22 cellular contexts compared by ENCODE assay signal in the genomic region with DNA sequence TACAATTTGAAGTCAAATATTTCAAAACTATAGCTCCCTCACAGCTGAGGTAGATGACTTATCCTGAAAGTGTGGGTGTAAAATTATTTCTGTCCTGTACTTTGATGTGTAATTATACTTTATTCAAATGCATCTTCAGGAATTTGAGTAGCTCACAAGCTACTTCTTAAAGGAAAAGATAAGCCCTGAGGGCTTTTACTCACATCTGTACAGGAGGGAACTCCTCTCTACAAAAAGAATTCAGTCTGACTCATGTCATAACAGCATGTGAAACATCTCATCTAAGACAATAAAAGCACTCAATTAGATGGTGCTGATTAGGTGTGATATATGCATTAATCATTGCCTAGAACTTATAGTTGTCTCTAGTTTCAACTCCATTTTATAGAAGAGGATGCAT.
DNase-seq lines count a peak whose midpoint lies in the region; ATAC-seq, FAIRE-seq and TF ChIP-seq lines count a peak whose summit lies in the region.
"Had no signal": no experiment of that assay in that cellular context is flagged by ENCODE, and none has a peak within 500 bp of the region (broad histone marks: within the 10 kb centered on the region; RNA-seq: fewer than 3 reads in every experiment).

No MANE protein-coding gene starts in this region.

- no peak for TF ChIP-seq CTCF in keratinocyte (optimal IDR thresholded peaks at IDR 0.05 in 1 of 3, IDR thresholded peaks at IDR 0.05 in 1 of 3, conservative IDR thresholded peaks at IDR 0.05 in 1 of 3; ENCODE audit: extremely low read depth in 1 of 3, insufficient read depth in 2 of 3, low read length in 3 of 3)

- H3K36me3 Mint-ChIP-seq in stimulated activated naive B cell treated with anti-CD40 and anti-IgM and Interleukin-4, amounts not matched to agents 10 μg/mL and 1 μg/mL and 100 μg/mL, for 72 hours, result no peaks in the 10 kb centered on the region
- H3K36me3 Mint-ChIP-seq: CD4-positive, alpha-beta memory T cell; IgD-negative memory B cell had no signal

- H3K27ac ChIP-seq in GM23248 (no peak overlapping the region), keratinocyte (ENCODE audit: control insufficient read depth, insufficient read depth, low read length) (no peak overlapping the region)
- H3K27ac ChIP-seq: BLaER1 treated with 17β-estradiol and CSF1 and Interleukin-3, amounts not matched to agents 10 nM and 100 nM had no signal

- H3K36me3 ChIP-seq in GM23248 (ENCODE audit: low read depth) (no peaks in the 10 kb centered on the region), keratinocyte (ENCODE audit: control insufficient read depth in 2 of 2, extremely low read depth in 1 of 2, insufficient read depth in 2 of 2, low read length in 2 of 2) (no peaks in the 10 kb centered on the region)
- H3K36me3 ChIP-seq: BLaER1 treated with 17β-estradiol and CSF1 and Interleukin-3, amounts not matched to agents 10 nM and 100 nM had no signal

- no peaks in the 10 kb centered on the region for H3K27me3 Mint-ChIP-seq in stimulated activated naive B cell treated with anti-CD40 and anti-IgM and Interleukin-4, amounts not matched to agents 10 μg/mL and 1 μg/mL and 100 μg/mL, for 72 hours
- H3K27me3 Mint-ChIP-seq: CD4-positive, alpha-beta memory T cell; IgD-negative memory B cell had no signal

- no peaks in the 10 kb centered on the region for H3K9me2 ChIP-seq in GM23248 (ENCODE audit: insufficient read depth)

- H3K4me2 ChIP-seq in GM23248 (ENCODE audit: unreplicated experiment) (no peak overlapping the region), keratinocyte (ENCODE audit: control insufficient read depth, extremely low read depth, insufficient read depth, low read depth, low read length) (no peak overlapping the region)
- H3K4me2 ChIP-seq: BLaER1 treated with 17β-estradiol and CSF1 and Interleukin-3, amounts not matched to agents 10 nM and 100 nM had no signal

- no peaks in the 10 kb centered on the region for H3K9me3 ChIP-seq in GM23248 (ENCODE audit: low read depth)
- peaks cover 7% of the 10 kb centered on the region for H3K9me3 ChIP-seq in keratinocyte (ENCODE audit: control insufficient read depth, low read depth, low read length)
- H3K9me3 ChIP-seq: BLaER1 treated with 17β-estradiol and CSF1 and Interleukin-3, amounts not matched to agents 10 nM and 100 nM; Caco-2 had no signal

- H2AFZ ChIP-seq in GM23248 (no peak overlapping the region), keratinocyte (ENCODE audit: control insufficient read depth, low read length) (no peak overlapping the region)

- H3K9me1 ChIP-seq in keratinocyte (ENCODE audit: control insufficient read depth, extremely low read depth, insufficient read depth, low read length), result no peaks in the 10 kb centered on the region

- H3K9ac ChIP-seq in GM23248 (no peak overlapping the region), keratinocyte (ENCODE audit: control insufficient read depth, extremely low read depth, insufficient read depth, low read length) (no peak overlapping the region)
- H3K9ac ChIP-seq: BLaER1 treated with 17β-estradiol and CSF1 and Interleukin-3, amounts not matched to agents 10 nM and 100 nM had no signal

- dilution Hi-C loops in keratinocyte (cut with MboI; ENCODE audit: extremely low pct_ligation_motif_present, low sequenced_read_pairs), result no loop called here

- no peaks in the 10 kb centered on the region for H3K4me1 ChIP-seq in GM23248 (ENCODE audit: insufficient read depth)
- H3K4me1 ChIP-seq in keratinocyte (ENCODE audit: control insufficient read depth, extremely low read depth, insufficient read depth, low read length), result peaks cover 6% of the 10 kb centered on the region
- H3K4me1 ChIP-seq: BLaER1 treated with 17β-estradiol and CSF1 and Interleukin-3, amounts not matched to agents 10 nM and 100 nM; Caco-2 had no signal

- H3K27ac Mint-ChIP-seq in stimulated activated naive B cell treated with anti-CD40 and anti-IgM and Interleukin-4, amounts not matched to agents 10 μg/mL and 1 μg/mL and 100 μg/mL, for 72 hours, result no peak overlapping the region
- H3K27ac Mint-ChIP-seq: CD4-positive, alpha-beta memory T cell; H9; IgD-negative memory B cell; T-helper 1 cell treated with Interleukin-12 subunit alpha and Interleukin-12 subunit beta and Interleukin-4 antibody, amounts not matched to agents 30 μg/mL and 1 μg/mL, for 36 hours had no signal

- H3K4me3 ChIP-seq in GM23248, result no peak overlapping the region
- H3K4me3 ChIP-seq in keratinocyte (ENCODE audit: control insufficient read depth in 2 of 3, extremely low read depth in 1 of 3, insufficient read depth in 2 of 3, low read depth in 1 of 3, low read length in 3 of 3), result no peak overlapping the region
- H3K4me3 ChIP-seq: BLaER1 treated with 17β-estradiol and CSF1 and Interleukin-3, amounts not matched to agents 10 nM and 100 nM had no signal

- DNase-seq in GM23248, result peak; percentile 50
- DNase-seq in NCI-H226, result peak; percentile 13
- peak; percentile 9 for DNase-seq in amniotic epithelial cell (ENCODE audit: low read depth)
- DNase-seq in keratinocyte (ENCODE audit: low read depth, low spot score), result peak; percentile 21
- no peak for DNase-seq in stimulated activated naive B cell treated with anti-CD40 and anti-IgM and Interleukin-4, amounts not matched to agents 10 μg/mL and 1 μg/mL and 100 μg/mL, for 72 hours
- DNase-seq in NCI-H1436 (lab: John Stamatoyannopoulos, UW), result no peak
- DNase-seq in NOMO-1 treated with DMSO at 0.1 percent for 48 hours (lab: John Stamatoyannopoulos, UW; ENCODE audit: unreplicated experiment), result no peak
- DNase-seq: ACHN; Caco-2; CD4-positive, alpha-beta memory T cell; DMS 273 treated with DMSO at 0.1 percent for 48 hours; DMS79 treated with DMSO at 0.1 percent for 48 hours; H9; NCI-H1694 treated with DMSO at 0.1 percent for 48 hours; NCI-H748 treated with DMSO at 0.1 percent for 48 hours; Right ventricle myocardium superior had no signal

- H4K20me1 ChIP-seq in GM23248 (ENCODE audit: insufficient read depth), result no peaks in the 10 kb centered on the region
- H4K20me1 ChIP-seq in keratinocyte (ENCODE audit: control insufficient read depth, extremely low read depth, insufficient read depth, low read length), result no peaks in the 10 kb centered on the region
- H4K20me1 ChIP-seq: BLaER1 treated with 17β-estradiol and CSF1 and Interleukin-3, amounts not matched to agents 10 nM and 100 nM had no signal

- no peaks in the 10 kb centered on the region for H3K4me1 Mint-ChIP-seq in stimulated activated naive B cell treated with anti-CD40 and anti-IgM and Interleukin-4, amounts not matched to agents 10 μg/mL and 1 μg/mL and 100 μg/mL, for 72 hours
- H3K4me1 Mint-ChIP-seq: CD4-positive, alpha-beta memory T cell; H9; IgD-negative memory B cell had no signal

- ATAC-seq in stimulated activated naive B cell treated with anti-CD40 and anti-IgM and Interleukin-4, amounts not matched to agents 10 μg/mL and 1 μg/mL and 100 μg/mL, for 72 hours (replicated peaks), result no peak
- ATAC-seq: Panc1 had no signal

- H3K79me2 ChIP-seq in GM23248 (ENCODE audit: insufficient read depth), result no peaks in the 10 kb centered on the region
- H3K79me2 ChIP-seq in keratinocyte (ENCODE audit: control insufficient read depth, insufficient read depth, low read length), result no peaks in the 10 kb centered on the region

- H3K27me3 ChIP-seq in GM23248 (replicated peaks; ENCODE audit: insufficient read depth) (no peaks in the 10 kb centered on the region), keratinocyte (ENCODE audit: control insufficient read depth, extremely low read depth, insufficient read depth, low read length) (no peaks in the 10 kb centered on the region)
- H3K27me3 ChIP-seq: BLaER1 treated with 17β-estradiol and CSF1 and Interleukin-3, amounts not matched to agents 10 nM and 100 nM had no signal

- no peak for FAIRE-seq in keratinocyte (lab: Jason Lieb, UNC)
- FAIRE-seq: G401.6, GM12892 had no signal

- peaks cover 1 to 4% of the 10 kb centered on the region in 2 donors for H3K9me3 Mint-ChIP-seq in stimulated activated naive B cell treated with anti-CD40 and anti-IgM and Interleukin-4, amounts not matched to agents 10 μg/mL and 1 μg/mL and 100 μg/mL, for 72 hours
- H3K9me3 Mint-ChIP-seq: H9 had no signal

- in situ Hi-C loops in GM23248 (cut with MboI), result no loop called here

- peaks cover 12% of the 10 kb centered on the region for H3F3A ChIP-seq in GM23248 (ENCODE audit: insufficient read depth)

- H3K4me3 Mint-ChIP-seq in stimulated activated naive B cell treated with anti-CD40 and anti-IgM and Interleukin-4, amounts not matched to agents 10 μg/mL and 1 μg/mL and 100 μg/mL, for 72 hours, result no peak overlapping the region
- H3K4me3 Mint-ChIP-seq: CD4-positive, alpha-beta memory T cell; H9; IgD-negative memory B cell; T-helper 1 cell treated with Interleukin-12 subunit alpha and Interleukin-12 subunit beta and Interleukin-4 antibody, amounts not matched to agents 30 μg/mL and 1 μg/mL, for 36 hours had no signal

Comparison
In these comparisons a context has a peak if more than half of its experiments do, and no peak if none do; other contexts are left out.
1. DNase-seq: peak in GM23248 (single experiment), NCI-H226 (single experiment), amniotic epithelial cell (single experiment) and keratinocyte (single experiment); none in stimulated activated naive B cell treated with anti-CD40 and anti-IgM and Interleukin-4, amounts not matched to agents 10 μg/mL and 1 μg/mL and 100 μg/mL, for 72 hours (single experiment), NCI-H1436 (single experiment) and NOMO-1 treated with DMSO at 0.1 percent for 48 hours (single experiment).